Comparison of ENCODE assay signal across 7 cellular contexts in the genomic region with DNA sequence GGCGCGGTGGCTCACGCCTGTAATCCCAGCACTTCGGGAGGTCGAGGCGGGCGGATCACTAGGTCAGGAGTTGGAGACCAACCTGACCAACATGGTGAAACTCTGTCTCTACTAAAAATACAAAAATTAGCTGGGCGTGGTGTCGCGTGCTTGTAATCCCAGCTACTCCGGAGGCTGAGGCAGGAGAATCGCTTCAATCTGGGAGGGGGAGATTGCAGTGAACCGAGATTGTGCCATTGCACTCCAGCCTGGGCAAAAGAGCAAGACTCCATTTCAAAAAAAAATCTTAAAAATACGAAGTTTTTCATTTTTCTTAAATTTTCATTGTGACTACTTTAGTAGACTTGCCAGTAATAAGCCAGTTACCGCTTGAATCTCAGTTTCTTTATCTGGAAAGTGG. TPM values are rescaled to one million over a fixed set of nuclear protein-coding genes. Genes with fewer than 3 reads are reported as not detected.
DNase-seq lines count a peak whose midpoint lies in the region; ATAC-seq, FAIRE-seq and TF ChIP-seq lines count a peak whose summit lies in the region.
"Not testable (repeated sequence)": the region's sequence is repeated elsewhere in the genome, so short reads cannot be mapped to it uniquely, and the experiment has no call there.

No MANE protein-coding gene starts in this region.

- not testable (repeated sequence) for H2AFZ ChIP-seq in Karpas-422 (ENCODE audit: low read length); SU-DHL-6 (ENCODE audit: low read depth, low read length, severe bottlenecking); keratinocyte (ENCODE audit: control insufficient read depth, low read length); osteoblast (ENCODE audit: low read length)

- H3K4me3 ChIP-seq in DOHH2 (ENCODE audit: low read length) (peak overlapping the region; percentile 91), Karpas-422 (ENCODE audit: low read length) (0 out of 2 replicates have a peak overlapping the region, but pooled peaks have one; percentile 94), SU-DHL-6 (ENCODE audit: insufficient read depth, low read length, poor library complexity, severe bottlenecking) (peak overlapping the region; percentile 74), keratinocyte (ENCODE audit: control insufficient read depth in 2 of 3, extremely low read depth in 1 of 3, insufficient read depth in 2 of 3, low read depth in 1 of 3, low read length in 3 of 3) (peak overlapping the region; percentile 17 to 90 (median 39)), osteoblast (ENCODE audit: insufficient read depth, low read length) (peak overlapping the region; percentile 90)

- not testable (repeated sequence) for FAIRE-seq in keratinocyte (lab: Jason Lieb, UNC)

- peaks cover 5 to 29% of the 10 kb centered on the region in 2 donors for H3K36me3 Mint-ChIP-seq in activated T-cell treated with anti-CD3 and anti-CD28 coated beads, Interleukin-2, amount 50 U/mL, for 72 hours (ENCODE audit: insufficient read depth in 2 of 2)
- H3K36me3 Mint-ChIP-seq in central memory CD8-positive, alpha-beta T cell (ENCODE audit: insufficient read depth): peaks cover 27% of the 10 kb centered on the region

- dilution Hi-C loops in keratinocyte (cut with MboI; ENCODE audit: extremely low pct_ligation_motif_present, low sequenced_read_pairs): not testable (repeated sequence)

- not testable (repeated sequence) for H3K27me3 ChIP-seq in DOHH2 (ENCODE audit: control insufficient read depth, low read length); Karpas-422 (ENCODE audit: low read length); SU-DHL-6 (ENCODE audit: low read length); keratinocyte (ENCODE audit: control insufficient read depth, extremely low read depth, insufficient read depth, low read length); osteoblast (ENCODE audit: insufficient read depth, low read length)

- not testable (repeated sequence) for H4K20me1 ChIP-seq in DOHH2 (ENCODE audit: control insufficient read depth, insufficient read depth, low read depth, low read length)
- H4K20me1 ChIP-seq in Karpas-422 (ENCODE audit: insufficient read depth, low read depth, low read length) (peaks cover 56% of the 10 kb centered on the region), SU-DHL-6 (ENCODE audit: low read depth, low read length) (peaks cover 50% of the 10 kb centered on the region), keratinocyte (ENCODE audit: control insufficient read depth, extremely low read depth, insufficient read depth, low read length) (peaks cover 22% of the 10 kb centered on the region), osteoblast (ENCODE audit: insufficient read depth, low read length) (peaks cover 63% of the 10 kb centered on the region)

- H3K9me3 Mint-ChIP-seq in activated T-cell treated with anti-CD3 and anti-CD28 coated beads, Interleukin-2, amount 50 U/mL, for 72 hours; central memory CD8-positive, alpha-beta T cell: not testable (repeated sequence)

- not testable (repeated sequence) for TF ChIP-seq CTCF in DOHH2 (IDR thresholded peaks at IDR 0.05; ENCODE audit: low read depth, low read length, poor library complexity, severe bottlenecking); SU-DHL-6 (IDR thresholded peaks at IDR 0.05; ENCODE audit: insufficient read depth, low read length, poor library complexity, severe bottlenecking); keratinocyte (optimal IDR thresholded peaks at IDR 0.05 in 1 of 3, IDR thresholded peaks at IDR 0.05 in 1 of 3, conservative IDR thresholded peaks at IDR 0.05 in 1 of 3; ENCODE audit: extremely low read depth in 1 of 3, insufficient read depth in 2 of 3, low read length in 3 of 3); osteoblast (IDR thresholded peaks at IDR 0.05; ENCODE audit: extremely low read depth, low read depth, low read length)

- not testable (repeated sequence) for ATAC-seq in activated T-cell treated with anti-CD3 and anti-CD28 coated beads, Interleukin-2, amount 50 U/mL, for 72 hours (replicated peaks in 1 of 2); central memory CD8-positive, alpha-beta T cell (replicated peaks; ENCODE audit: extremely low read depth, poor library complexity, severe bottlenecking)

- H3K79me2 ChIP-seq in DOHH2 (ENCODE audit: control insufficient read depth, low read length) (peaks cover 83% of the 10 kb centered on the region), Karpas-422 (ENCODE audit: low read length) (peaks cover 75% of the 10 kb centered on the region), SU-DHL-6 (ENCODE audit: insufficient read depth, low read length) (peaks cover 75% of the 10 kb centered on the region), keratinocyte (ENCODE audit: control insufficient read depth, insufficient read depth, low read length) (peaks cover 76% of the 10 kb centered on the region), osteoblast (ENCODE audit: insufficient read depth, low read length) (peaks cover 82% of the 10 kb centered on the region)

- H3K4me1 ChIP-seq in DOHH2 (ENCODE audit: control insufficient read depth, low read length) (peaks cover 50% of the 10 kb centered on the region), Karpas-422 (ENCODE audit: low read length) (peaks cover 37% of the 10 kb centered on the region), keratinocyte (ENCODE audit: control insufficient read depth, extremely low read depth, insufficient read depth, low read length) (peaks cover 40% of the 10 kb centered on the region), osteoblast (ENCODE audit: insufficient read depth, low read length) (peaks cover 37% of the 10 kb centered on the region)

- H3K27ac ChIP-seq in DOHH2 (ENCODE audit: low read depth, low read length); Karpas-422 (ENCODE audit: low read length); SU-DHL-6 (ENCODE audit: low read depth, low read length); keratinocyte (ENCODE audit: control insufficient read depth, insufficient read depth, low read length); osteoblast (ENCODE audit: low read depth, low read length): not testable (repeated sequence)

- H3F3A ChIP-seq in DOHH2 (ENCODE audit: control insufficient read depth, insufficient read depth): peaks cover 20% of the 10 kb centered on the region
- H3F3A ChIP-seq in SU-DHL-6 (ENCODE audit: insufficient read depth): not testable (repeated sequence)

- not testable (repeated sequence) for H3K9me3 ChIP-seq in DOHH2 (ENCODE audit: control insufficient read depth, insufficient read depth, low read length); Karpas-422 (ENCODE audit: low read length); SU-DHL-6 (ENCODE audit: insufficient read depth, low read length); keratinocyte (ENCODE audit: control insufficient read depth, low read depth, low read length); osteoblast (ENCODE audit: low read depth, low read length)

- not testable (repeated sequence) for DNase-seq in Karpas-422; activated T-cell treated with anti-CD3 and anti-CD28 coated beads, Interleukin-2, amount 50 U/mL, for 72 hours; central memory CD8-positive, alpha-beta T cell (ENCODE audit: low spot score in 2 of 2); keratinocyte (ENCODE audit: low read depth, low spot score); osteoblast (ENCODE audit: insufficient read length, low spot score, missing footprints)

- H3K36me3 ChIP-seq in DOHH2 (ENCODE audit: control insufficient read depth, low read length) (peaks cover 69% of the 10 kb centered on the region), Karpas-422 (ENCODE audit: insufficient read depth, low read length) (peaks cover 43% of the 10 kb centered on the region; the same call in 1 of the 2 replicates), SU-DHL-6 (ENCODE audit: low read length) (peaks cover 28% of the 10 kb centered on the region), keratinocyte (ENCODE audit: control insufficient read depth in 2 of 2, extremely low read depth in 1 of 2, insufficient read depth in 2 of 2, low read length in 2 of 2) (peaks cover 1 to 18% of the 10 kb centered on the region in 2 experiments), osteoblast (ENCODE audit: insufficient read depth, low read length) (peaks cover 24% of the 10 kb centered on the region)

- not testable (repeated sequence) for H3K27me3 Mint-ChIP-seq in activated T-cell treated with anti-CD3 and anti-CD28 coated beads, Interleukin-2, amount 50 U/mL, for 72 hours (ENCODE audit: low read depth); central memory CD8-positive, alpha-beta T cell

- H3K9me2 ChIP-seq in DOHH2 (replicated peaks; ENCODE audit: control insufficient read depth, low read length); Karpas-422 (replicated peaks; ENCODE audit: insufficient read depth, low read length); SU-DHL-6 (replicated peaks; ENCODE audit: insufficient read depth, low read length): not testable (repeated sequence)

- H3K4me3 Mint-ChIP-seq in activated T-cell treated with anti-CD3 and anti-CD28 coated beads, Interleukin-2, amount 50 U/mL, for 72 hours: peak overlapping the region; percentile 92 to 97
- peak overlapping the region; percentile 100 for H3K4me3 Mint-ChIP-seq in central memory CD8-positive, alpha-beta T cell

- H3K9ac ChIP-seq in Karpas-422 (ENCODE audit: low read length): not testable (repeated sequence)
- peak overlapping the region; percentile 99 for H3K9ac ChIP-seq in SU-DHL-6 (ENCODE audit: low read length)
- peak overlapping the region; percentile 100 for H3K9ac ChIP-seq in keratinocyte (ENCODE audit: control insufficient read depth, extremely low read depth, insufficient read depth, low read length)

- peaks cover 77% of the 10 kb centered on the region for H3K4me1 Mint-ChIP-seq in activated T-cell treated with anti-CD3 and anti-CD28 coated beads, Interleukin-2, amount 50 U/mL, for 72 hours (ENCODE audit: low read depth)
- peaks cover 63% of the 10 kb centered on the region for H3K4me1 Mint-ChIP-seq in central memory CD8-positive, alpha-beta T cell

- H3K27ac Mint-ChIP-seq in activated T-cell treated with anti-CD3 and anti-CD28 coated beads, Interleukin-2, amount 50 U/mL, for 72 hours: peak overlapping the region; percentile 92
- H3K27ac Mint-ChIP-seq in central memory CD8-positive, alpha-beta T cell (ENCODE audit: low read depth): not testable (repeated sequence)

- not testable (repeated sequence) for H3K9me1 ChIP-seq in keratinocyte (ENCODE audit: control insufficient read depth, extremely low read depth, insufficient read depth, low read length)

- H3K4me2 ChIP-seq in DOHH2 (ENCODE audit: low read length): peak overlapping the region; percentile 93
- H3K4me2 ChIP-seq in Karpas-422 (ENCODE audit: low read depth, low read length, poor library complexity, severe bottlenecking): peak overlapping the region; percentile 93
- peak overlapping the region; percentile 97 for H3K4me2 ChIP-seq in SU-DHL-6 (ENCODE audit: low read depth, low read length, poor library complexity, severe bottlenecking)
- peak overlapping the region; percentile 93 for H3K4me2 ChIP-seq in keratinocyte (ENCODE audit: control insufficient read depth, extremely low read depth, insufficient read depth, low read depth, low read length)
- H3K4me2 ChIP-seq in osteoblast (ENCODE audit: insufficient read depth, low read length): peak overlapping the region; percentile 99

RNA-seq across cellular contexts. Expression of a gene that starts 2.5 kb away (rescaled TPM):
- 549 and 718 TPM in 2 replicates for total RNA-seq in Karpas-422 (2014; rRNA removed; shearing (Covaris generic); ENCODE audit: low replicate concordance)
- total RNA-seq in activated T-cell treated with anti-CD3 and anti-CD28 coated beads, Interleukin-2, amount 50 U/mL, for 72 hours: 100 to 1,000 TPM; 622 to 633 TPM
- polyA plus RNA-seq in keratinocyte: 323 to 422 TPM (median 378 TPM) in 3 replicates
- polyA plus RNA-seq in keratinocyte (2011; ENCODE audit: low read depth): 491 TPM
- polyA plus RNA-seq in keratinocyte (2011; cell fraction: cytosol; rRNA removed): 436 and 450 TPM in 2 replicates
- 235 and 262 TPM in 2 replicates for polyA plus RNA-seq in keratinocyte (2011; cell fraction: nucleus; rRNA removed)
- polyA plus RNA-seq in keratinocyte (2012; ENCODE audit: low replicate concordance): 323 and 351 TPM in 2 replicates
- polyA minus RNA-seq in keratinocyte: 427 to 700 TPM (median 612 TPM) in 3 replicates
- polyA minus RNA-seq in keratinocyte (2011; cell fraction: cytosol; rRNA and poly(A)+ RNA removed): 447 TPM
- 142 and 249 TPM in 2 replicates for polyA minus RNA-seq in keratinocyte (2011; cell fraction: nucleus; rRNA and poly(A)+ RNA removed)
- 1,135 and 1,332 TPM in 2 replicates for total RNA-seq in osteoblast

RNA-seq across cellular contexts. Expression of a gene that starts 41.1 kb away (rescaled TPM):
- 0.48 TPM in 1 of 2 replicates, not detected in the other for total RNA-seq in Karpas-422 (2014; rRNA removed; shearing (Covaris generic); ENCODE audit: low replicate concordance)
- 1 to 10 TPM; 1.5 to 2.6 TPM for total RNA-seq in activated T-cell treated with anti-CD3 and anti-CD28 coated beads, Interleukin-2, amount 50 U/mL, for 72 hours
- polyA plus RNA-seq in keratinocyte: 0.72 to 1.1 TPM (median 0.80 TPM) in 3 replicates
- not detected for polyA plus RNA-seq in keratinocyte (2011; ENCODE audit: low read depth)
- 0.63 and 1.3 TPM in 2 replicates for polyA plus RNA-seq in keratinocyte (2011; cell fraction: cytosol; rRNA removed)
- polyA plus RNA-seq in keratinocyte (2011; cell fraction: nucleus; rRNA removed): 7.0 and 12.7 TPM in 2 replicates
- 0.89 and 2.3 TPM in 2 replicates for polyA plus RNA-seq in keratinocyte (2012; ENCODE audit: low replicate concordance)
- polyA minus RNA-seq in keratinocyte: 1.9 to 7.2 TPM (median 3.0 TPM) in 3 replicates
- 6.9 TPM for polyA minus RNA-seq in keratinocyte (2011; cell fraction: cytosol; rRNA and poly(A)+ RNA removed)
- 4.9 and 5.1 TPM in 2 replicates for polyA minus RNA-seq in keratinocyte (2011; cell fraction: nucleus; rRNA and poly(A)+ RNA removed)
- 72.0 and 76.0 TPM in 2 replicates for total RNA-seq in osteoblast

RNA-seq across cellular contexts. Expression of a gene that starts 59.8 kb away (rescaled TPM):
- total RNA-seq in Karpas-422 (2014; rRNA removed; shearing (Covaris generic); ENCODE audit: low replicate concordance): not detected in 2 replicates
- total RNA-seq in activated T-cell treated with anti-CD3 and anti-CD28 coated beads, Interleukin-2, amount 50 U/mL, for 72 hours: 1 to 10 TPM; 3.3 to 5.1 TPM
- 75.1 to 423 TPM (median 182 TPM) in 3 replicates for polyA plus RNA-seq in keratinocyte
- 53.0 TPM for polyA plus RNA-seq in keratinocyte (2011; ENCODE audit: low read depth)
- 119 and 164 TPM in 2 replicates for polyA plus RNA-seq in keratinocyte (2011; cell fraction: cytosol; rRNA removed)
- 90.3 and 92.6 TPM in 2 replicates for polyA plus RNA-seq in keratinocyte (2011; cell fraction: nucleus; rRNA removed)
- 75.5 and 388 TPM in 2 replicates for polyA plus RNA-seq in keratinocyte (2012; ENCODE audit: low replicate concordance)
- polyA minus RNA-seq in keratinocyte: 62.1 to 507 TPM (median 158 TPM) in 3 replicates
- polyA minus RNA-seq in keratinocyte (2011; cell fraction: cytosol; rRNA and poly(A)+ RNA removed): 123 TPM
- polyA minus RNA-seq in keratinocyte (2011; cell fraction: nucleus; rRNA and poly(A)+ RNA removed): 29.4 and 32.0 TPM in 2 replicates
- 22.4 and 61.9 TPM in 2 replicates for total RNA-seq in osteoblast

Comparison
In these comparisons a context has a peak if more than half of its experiments do, and no peak if none do; other contexts are left out.
1. H3K4me3 ChIP-seq: peak in every context shown above with its lines; median percentile 94 in Karpas-422; 91 in DOHH2; 90 in osteoblast; 74 in SU-DHL-6; 39 in keratinocyte.
2. RNA of a gene that starts 41.1 kb away (total RNA-seq): 72.0 to 76.0 TPM in osteoblast; 1.5 to 2.6 TPM in activated T-cell treated with anti-CD3 and anti-CD28 coated beads, Interleukin-2, amount 50 U/mL, for 72 hours and 0.48 TPM in Karpas-422; every median in the first group is over 10 times any median in the second.
3. Peak in every context shown above with its lines, with median percentiles within 50 percentile points of each other: H3K4me2 ChIP-seq.